ENCODE assay signal across 33 cellular contexts in the genomic region with DNA sequence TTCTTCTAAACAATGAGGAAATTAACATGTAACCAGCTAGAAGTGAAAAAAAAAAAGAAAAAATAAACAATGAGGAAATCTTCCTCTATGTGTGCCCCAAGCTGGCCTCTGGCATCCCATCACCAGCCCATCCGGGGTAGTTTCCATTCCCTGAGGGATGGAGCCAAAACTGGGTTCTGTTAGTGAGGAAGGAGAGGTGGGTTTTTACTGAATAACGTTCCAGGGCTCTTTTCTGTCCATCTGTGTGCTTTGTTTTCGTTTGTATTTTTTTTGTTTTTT. TPM values are rescaled to one million over a fixed set of nuclear protein-coding genes. Genes with fewer than 3 reads are reported as not detected.
"Had no signal": no experiment of that assay in that cellular context is flagged by ENCODE, and none has a peak within 500 bp of the region (broad histone marks: within the 10 kb centered on the region; RNA-seq: fewer than 3 reads in every experiment).

No MANE protein-coding gene starts in this region.

- H3K27me3 Mint-ChIP-seq: activated CD8-positive, alpha-beta T cell treated with anti-CD3 and anti-CD28 coated beads for 36 hours had no signal

- H3K36me3 ChIP-seq: brain microvascular endothelial cell, esophagus squamous epithelium, gastroesophageal sphincter, heart right ventricle, WERI-Rb-1 had no signal

- H3K4me3 Mint-ChIP-seq: activated B cell treated with CpG ODN at 0.5 μM for 24 hours; activated CD8-positive, alpha-beta T cell treated with anti-CD3 and anti-CD28 coated beads for 36 hours; activated naive CD4-positive, alpha-beta T cell treated with anti-CD3 and anti-CD28 coated beads for 36 hours; activated naive CD4-positive, alpha-beta T cell treated with anti-CD3 and anti-CD28 coated beads, Interleukin-2, amount 50 U/mL, for 24 hours; activated naive CD8-positive, alpha-beta T cell treated with anti-CD3 and anti-CD28 coated beads for 36 hours; activated naive CD8-positive, alpha-beta T cell treated with anti-CD3 and anti-CD28 coated beads, Interleukin-2, amount 50 U/mL, for 24 hours; activated T-cell treated with anti-CD3 and anti-CD28 coated beads, Interleukin-2, amount 50 U/mL, for 4 hours; activated T-helper 17 cell treated with anti-CD3 and anti-CD28 coated beads, Interleukin-2, amount 50 U/mL, for 72 hours; T-helper 17 cell; T-helper 2 cell treated with Interferon-gamma antibody and Interleukin-4, amounts not matched to agents 5 μg/mL and 100 μg/mL, for 36 hours had no signal

- H3K4me1 Mint-ChIP-seq: activated B cell treated with CpG ODN at 0.5 μM for 24 hours; activated naive CD4-positive, alpha-beta T cell treated with anti-CD3 and anti-CD28 coated beads, Interleukin-2, amount 50 U/mL, for 24 hours; activated naive CD8-positive, alpha-beta T cell treated with anti-CD3 and anti-CD28 coated beads for 36 hours; activated naive CD8-positive, alpha-beta T cell treated with anti-CD3 and anti-CD28 coated beads, Interleukin-2, amount 50 U/mL, for 24 hours; activated T-helper 17 cell treated with anti-CD3 and anti-CD28 coated beads, Interleukin-2, amount 50 U/mL, for 72 hours had no signal

- ATAC-seq: activated CD4-positive, CD25-positive, alpha-beta regulatory T cell treated with anti-CD3 and anti-CD28 coated beads, Interleukin-2, amount 50 U/mL, for 24 hours; activated CD8-positive, alpha-beta T cell treated with anti-CD3 and anti-CD28 coated beads for 36 hours; activated naive CD8-positive, alpha-beta T cell treated with anti-CD3 and anti-CD28 coated beads, Interleukin-2, amount 50 U/mL, for 24 hours; activated T-cell treated with anti-CD3 and anti-CD28 coated beads, Interleukin-2, amount 50 U/mL, for 4 hours; activated T-helper 17 cell treated with anti-CD3 and anti-CD28 coated beads, Interleukin-2, amount 50 U/mL, for 72 hours; gastroesophageal sphincter; heart right ventricle; T-helper 17 cell had no signal

- DNase-seq: activated B cell treated with CpG ODN at 0.5 μM for 24 hours; activated CD4-positive, alpha-beta T cell treated with anti-CD3 and anti-CD28 coated beads for 48 hours; activated CD4-positive, alpha-beta T cell treated with anti-CD3 and anti-CD28 coated beads, Interleukin-2, amount 50 U/mL, for 1 hour; activated CD4-positive, alpha-beta T cell treated with anti-CD3 and anti-CD28 coated beads, Interleukin-2, amount 50 U/mL, for 48 hours; activated CD8-positive, alpha-beta memory T cell treated with anti-CD3 and anti-CD28 coated beads for 24 hours; activated CD8-positive, alpha-beta T cell treated with anti-CD3 and anti-CD28 coated beads for 36 hours; activated effector memory CD4-positive, alpha-beta T cell treated with Interleukin-2 at 50 U/mL for 16 hours; activated gamma-delta T cell treated with Interleukin-2 at 50 U/mL for 16 hours; activated naive CD4-positive, alpha-beta T cell treated with anti-CD3 and anti-CD28 coated beads for 36 hours; activated naive CD8-positive, alpha-beta T cell treated with anti-CD3 and anti-CD28 coated beads for 36 hours; activated naive CD8-positive, alpha-beta T cell treated with anti-CD3 and anti-CD28 coated beads, Interleukin-2, amount 50 U/mL, for 24 hours; activated T-cell treated with anti-CD3 and anti-CD28 coated beads, Interleukin-2, amount 50 U/mL, for 4 hours; brain microvascular endothelial cell; caudate nucleus; cortex of kidney; effector CD8-positive, alpha-beta T cell; esophagus squamous epithelium; foreskin melanocyte; heart right ventricle; T-helper 1 cell; T-helper 17 cell; T1000 had no signal

- H3K27ac ChIP-seq: ascending aorta, brain microvascular endothelial cell, epithelial cell of prostate, esophagus squamous epithelium, gastroesophageal sphincter, heart right ventricle, WERI-Rb-1 had no signal

- H3K36me3 Mint-ChIP-seq: activated naive CD4-positive, alpha-beta T cell treated with anti-CD3 and anti-CD28 coated beads, Interleukin-2, amount 50 U/mL, for 24 hours; activated naive CD8-positive, alpha-beta T cell treated with anti-CD3 and anti-CD28 coated beads for 36 hours had no signal

- H3K9me3 ChIP-seq: ascending aorta, esophagus squamous epithelium, gastroesophageal sphincter, heart right ventricle had no signal

- H3K9me3 Mint-ChIP-seq: activated B cell treated with CpG ODN at 0.5 μM for 24 hours; activated CD8-positive, alpha-beta T cell treated with anti-CD3 and anti-CD28 coated beads for 36 hours; activated naive CD4-positive, alpha-beta T cell treated with anti-CD3 and anti-CD28 coated beads for 36 hours; activated naive CD4-positive, alpha-beta T cell treated with anti-CD3 and anti-CD28 coated beads, Interleukin-2, amount 50 U/mL, for 24 hours; activated naive CD8-positive, alpha-beta T cell treated with anti-CD3 and anti-CD28 coated beads for 36 hours; activated naive CD8-positive, alpha-beta T cell treated with anti-CD3 and anti-CD28 coated beads, Interleukin-2, amount 50 U/mL, for 24 hours; activated T-cell treated with anti-CD3 and anti-CD28 coated beads, Interleukin-2, amount 50 U/mL, for 4 hours; activated T-helper 17 cell treated with anti-CD3 and anti-CD28 coated beads, Interleukin-2, amount 50 U/mL, for 72 hours; T-helper 2 cell treated with Interferon-gamma antibody and Interleukin-4, amounts not matched to agents 5 μg/mL and 100 μg/mL, for 36 hours had no signal

- H3K4me1 ChIP-seq: esophagus squamous epithelium, gastroesophageal sphincter had no signal

- H3K4me3 ChIP-seq: ascending aorta, esophagus squamous epithelium, gastroesophageal sphincter, heart right ventricle had no signal

- H3K27ac Mint-ChIP-seq: activated B cell treated with CpG ODN at 0.5 μM for 24 hours; activated CD8-positive, alpha-beta T cell treated with anti-CD3 and anti-CD28 coated beads for 36 hours; activated naive CD4-positive, alpha-beta T cell treated with anti-CD3 and anti-CD28 coated beads for 36 hours; activated naive CD4-positive, alpha-beta T cell treated with anti-CD3 and anti-CD28 coated beads, Interleukin-2, amount 50 U/mL, for 24 hours; activated naive CD8-positive, alpha-beta T cell treated with anti-CD3 and anti-CD28 coated beads for 36 hours; activated naive CD8-positive, alpha-beta T cell treated with anti-CD3 and anti-CD28 coated beads, Interleukin-2, amount 50 U/mL, for 24 hours; activated T-helper 17 cell treated with anti-CD3 and anti-CD28 coated beads, Interleukin-2, amount 50 U/mL, for 72 hours; T-helper 17 cell; T-helper 2 cell treated with Interferon-gamma antibody and Interleukin-4, amounts not matched to agents 5 μg/mL and 100 μg/mL, for 36 hours had no signal

- H3K27me3 ChIP-seq: ascending aorta, brain microvascular endothelial cell, gastroesophageal sphincter, heart right ventricle had no signal

RNA-seq across cellular contexts. Expression of gene EFHD1, which starts 9.7 kb away (rescaled TPM):
- total RNA-seq: activated B cell treated with CpG ODN at 0.5 μM for 24 hours, dermis microvascular lymphatic vessel endothelial cell, endothelial cell of umbilical vein, fibroblast of lung had no signal
